In the genomic region with DNA sequence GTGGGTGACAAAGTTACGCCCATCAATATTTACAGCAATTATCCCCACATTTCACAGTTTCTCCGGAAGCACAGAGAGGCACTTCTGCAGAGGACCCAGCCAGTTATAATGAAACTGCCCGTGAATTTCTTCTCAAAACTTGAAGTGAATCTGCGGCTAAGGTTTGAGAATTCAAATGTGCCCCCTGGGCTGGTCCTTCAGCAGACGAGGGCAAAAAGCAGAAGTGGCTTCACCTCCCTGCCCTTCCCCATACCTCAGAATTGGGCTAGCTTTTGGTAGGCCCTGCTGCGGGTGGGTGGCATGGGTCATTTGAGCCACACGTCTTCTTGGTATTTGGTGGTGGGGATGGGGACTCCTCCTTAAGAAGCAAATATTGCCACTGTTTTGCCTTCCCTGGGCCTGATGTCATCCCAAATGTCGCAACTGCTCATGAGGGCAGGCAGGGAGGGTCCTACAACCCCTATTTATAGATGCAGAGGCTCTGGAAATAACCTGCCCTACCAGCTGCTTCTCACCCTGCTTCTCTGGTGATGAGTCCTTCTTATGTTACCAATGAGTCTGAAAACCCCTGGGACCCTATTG, we compare ENCODE assay signal across 12 cellular contexts. TPM values are rescaled to one million over a fixed set of nuclear protein-coding genes. Genes with fewer than 3 reads are reported as not detected.
DNase-seq lines count a peak whose midpoint lies in the region; ATAC-seq and TF ChIP-seq lines count a peak whose summit lies in the region.
"Had no signal": no experiment of that assay in that cellular context is flagged by ENCODE, and none has a peak within 500 bp of the region (broad histone marks: within the 10 kb centered on the region; RNA-seq: fewer than 3 reads in every experiment).

No MANE protein-coding gene starts in this region.

- peaks cover 84% of the 10 kb centered on the region for H3K4me1 Mint-ChIP-seq in activated B cell treated with CpG ODN at 0.5 μM for 24 hours

- H3K36me3 Mint-ChIP-seq in activated B cell treated with CpG ODN at 0.5 μM for 24 hours (ENCODE audit: low read depth): peaks cover 2% of the 10 kb centered on the region

- H3K4me3 ChIP-seq in GM08714 (ENCODE audit: low read length): peak overlapping the region; percentile 2; the same call in 1 of the 2 replicates
- H3K4me3 ChIP-seq: ovary had no signal

- CTCF ChIA-PET in activated B cell treated with CpG ODN at 0.5 μM for 24 hours (lab: Charles Lee): interaction anchor here (1.3 to 1.8 kb wide), 4 partner anchors 10 to 33 kb away, joined by 5 to 12 read pairs (median 8); partner anchors contain the start of gene WDFY4

- DNase-seq in activated B cell treated with CpG ODN at 0.5 μM for 24 hours: peak; percentile 71
- DNase-seq in putamen (ENCODE audit: low spot score): no peak
- no peak for DNase-seq in activated CD8-positive, alpha-beta memory T cell treated with anti-CD3 and anti-CD28 coated beads, Interleukin-2, amount 50 U/mL, for 4 hours
- no peak for DNase-seq in caudate nucleus (lab: John Stamatoyannopoulos, UW)
- DNase-seq in activated effector memory CD4-positive, alpha-beta T cell treated with Interleukin-2 at 50 U/mL for 16 hours: no peak
- DNase-seq: activated CD4-positive, alpha-beta T cell treated with anti-CD3 and anti-CD28 coated beads, Interleukin-2, amount 50 U/mL, for 48 hours; BE2C; NCI-H748 treated with DMSO at 0.1 percent for 48 hours; ovary had no signal

- no peak overlapping the region for H3K27ac ChIP-seq in caudate nucleus (ENCODE audit: low read depth, low read length)
- H3K27ac ChIP-seq: ovary had no signal

- H3K9me3 Mint-ChIP-seq in activated B cell treated with CpG ODN at 0.5 μM for 24 hours: peaks cover 7% of the 10 kb centered on the region

- intact Hi-C loops in activated B cell treated with CpG ODN at 0.5 μM for 24 hours (cut with micrococcal nuclease): loop anchor here (1.0 kb wide), 5 partner anchors 8 to 134 kb away; partner anchors contain the start of gene WDFY4

- ATAC-seq in GM19455 (IDR thresholded peaks at IDR 0.05; ENCODE audit: unreplicated experiment): peak; percentile 32
- peak; percentile 46 for ATAC-seq in HG03196 (IDR thresholded peaks at IDR 0.05; ENCODE audit: unreplicated experiment)
- ATAC-seq in activated B cell treated with CpG ODN at 0.5 μM for 24 hours (ENCODE audit: low read depth): peak; percentile 52

- H3K27me3 Mint-ChIP-seq in activated B cell treated with CpG ODN at 0.5 μM for 24 hours: no peaks in the 10 kb centered on the region

- peak overlapping the region; percentile 97 for H3K27ac Mint-ChIP-seq in activated B cell treated with CpG ODN at 0.5 μM for 24 hours

- POLR2A ChIA-PET in activated B cell treated with CpG ODN at 0.5 μM for 24 hours (lab: Charles Lee): interaction anchor here (0.8 to 11.4 kb wide), 8 partner anchors 10 to 135 kb away, joined by 3 to 536 read pairs (median 4); partner anchors contain the start of gene WDFY4

- H3K4me3 Mint-ChIP-seq in activated B cell treated with CpG ODN at 0.5 μM for 24 hours: peak overlapping the region; percentile 68

- TF ChIP-seq CTCF in activated B cell treated with CpG ODN at 0.5 μM for 24 hours (IDR thresholded peaks at IDR 0.05): no peak

RNA-seq across cellular contexts. Expression of gene WDFY4, which starts 16.6 kb away (rescaled TPM):
- total RNA-seq in activated B cell treated with CpG ODN at 0.5 μM for 24 hours: 480 and 488 TPM in 2 replicates
